14 cellular contexts compared by ENCODE assay signal in genomic region chr18:58970943-58971799, GRCh38.
DNase-seq lines count a peak whose midpoint lies in the region; ATAC-seq and TF ChIP-seq lines count a peak whose summit lies in the region.
"Had no signal": no experiment of that assay in that cellular context is flagged by ENCODE, and none has a peak within 500 bp of the region (broad histone marks: within the 10 kb centered on the region; RNA-seq: fewer than 3 reads in every experiment).

No MANE protein-coding gene starts in this region.

- H3K9me3 Mint-ChIP-seq in brain = no peaks in the 10 kb centered on the region
- H3K9me3 Mint-ChIP-seq: CD8-positive, alpha-beta memory T cell; HFFc6; T-helper 1 cell treated with Interleukin-12 subunit alpha and Interleukin-12 subunit beta and Interleukin-4 antibody, amounts not matched to agents 30 μg/mL and 1 μg/mL, for 36 hours had no signal

- H3K4me1 Mint-ChIP-seq in brain = peaks cover 58% of the 10 kb centered on the region

- H3K36me3 Mint-ChIP-seq in brain = peaks cover 78% of the 10 kb centered on the region

- H3K9me3 ChIP-seq in adrenal gland (replicated peaks in 1 of 3) = no peaks in the 10 kb centered on the region

- no peaks in the 10 kb centered on the region for H3K27me3 ChIP-seq in adrenal gland

- 89 to 93% (median 93%) methylated on average over 14 of the region's 14 CpGs for WGBS in adrenal gland, 4 donors

- peaks cover 0 to 4% of the 10 kb centered on the region in 2 donors for H3K36me3 ChIP-seq in adrenal gland (replicated peaks in 1 of 2)

- intact Hi-C loops in adrenal gland (cut with DNase I) = no loop called here

- no peak for DNase-seq in adrenal gland
- DNase-seq in stimulated activated CD4-positive, alpha-beta T cell treated with anti-CD3 and anti-CD28 coated beads, Interleukin-2, amount 100 ng/mL, for 24 hours = no peak
- no peak for DNase-seq in central memory CD4-positive, alpha-beta T cell
- DNase-seq in activated CD4-positive, alpha-beta T cell treated with anti-CD3 and anti-CD28 coated beads for 1 hour = no peak
- DNase-seq: activated effector memory CD4-positive, alpha-beta T cell treated with Interleukin-2 at 50 U/mL for 16 hours; CD8-positive, alpha-beta memory T cell; HFFc6; NCI-H187 had no signal

- H3K27ac Mint-ChIP-seq in brain = peak overlapping the region in 4 of 5 experiments; percentile 19 to 68 (median 44)
- H3K27ac Mint-ChIP-seq: T-helper 1 cell treated with Interleukin-12 subunit alpha and Interleukin-12 subunit beta and Interleukin-4 antibody, amounts not matched to agents 30 μg/mL and 1 μg/mL, for 36 hours had no signal

- TF ChIP-seq CTCF in brain (conservative IDR thresholded peaks at IDR 0.05) = no peak
- no peak for TF ChIP-seq CTCF in adrenal gland (IDR thresholded peaks at IDR 0.05)

- no peaks in the 10 kb centered on the region for H3K27me3 Mint-ChIP-seq in brain

- no peak overlapping the region for H3K27ac ChIP-seq in adrenal gland
- H3K27ac ChIP-seq: parathyroid adenoma had no signal

- peak; percentile 69 for ATAC-seq in GM18505 (IDR thresholded peaks at IDR 0.05; ENCODE audit: unreplicated experiment)
- ATAC-seq in GM21526 (IDR thresholded peaks at IDR 0.05; ENCODE audit: low FRiP score, unreplicated experiment) = peak; percentile 65
- peak; percentile 78 for ATAC-seq in HG03139 (IDR thresholded peaks at IDR 0.05; ENCODE audit: unreplicated experiment)

- H3K4me3 ChIP-seq in adrenal gland = no peak overlapping the region

- H3K4me1 ChIP-seq in adrenal gland (replicated peaks in 1 of 2) = peaks cover 0 to 9% of the 10 kb centered on the region in 2 donors

- H3K4me3 Mint-ChIP-seq in brain = no peak overlapping the region
- H3K4me3 Mint-ChIP-seq: CD8-positive, alpha-beta memory T cell; HFFc6; T-helper 1 cell treated with Interleukin-12 subunit alpha and Interleukin-12 subunit beta and Interleukin-4 antibody, amounts not matched to agents 30 μg/mL and 1 μg/mL, for 36 hours had no signal

- no peak for TF ChIP-seq POLR2A in GM18505 (IDR thresholded peaks at IDR 0.05; ENCODE audit: borderline replicate concordance, extremely low read depth, insufficient read depth, insufficient read length)
- TF ChIP-seq POLR2A in adrenal gland (IDR thresholded peaks at IDR 0.05) = no peak
